1 cellular context compared by ENCODE assay signal in genomic region chr14:81452341-81452740, GRCh38.
TF ChIP-seq lines count a peak whose summit lies in the region.

No MANE protein-coding gene starts in this region.

TF ChIP-seq in HepG2, 621 proteins besides CTCF, POLR2A, EP300 and RAD21:
- TF ChIP-seq ZNF564 (CRISPR knock-in tag; IDR thresholded peaks at IDR 0.05) (peak; percentile 52; the same call in 1 of the 2 replicates), ZNF513 (CRISPR knock-in tag; conservative IDR thresholded peaks at IDR 0.05) (no peak), ZNF383 (CRISPR knock-in tag; IDR thresholded peaks at IDR 0.05; ENCODE audit: borderline replicate concordance) (no peak), SP1 (IDR thresholded peaks at IDR 0.05) (no peak), SP1 (CRISPR knock-in tag; IDR thresholded peaks at IDR 0.05) (no peak)
TF ChIP-seq in HepG2: peak in this region for 1.
